34 cellular contexts compared by ENCODE assay signal in the genomic region with DNA sequence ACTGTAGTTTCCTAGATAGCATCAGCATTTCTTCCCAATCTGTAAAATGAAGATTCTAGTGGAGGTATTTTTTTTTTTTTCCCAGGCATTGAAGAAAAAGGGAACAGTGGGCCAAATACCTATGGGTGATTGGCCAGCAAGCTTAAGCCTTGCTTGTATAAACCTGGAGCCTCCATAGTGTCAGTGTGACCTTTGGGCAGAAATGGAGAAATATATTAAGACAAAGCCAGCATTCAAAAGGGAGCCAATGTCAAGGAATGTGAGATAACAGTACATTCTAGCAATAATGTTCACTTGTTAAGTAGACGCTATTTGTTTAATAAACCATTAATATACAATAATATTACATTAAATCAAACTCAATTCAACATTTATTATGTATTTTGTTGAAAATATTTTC.
"Had no signal": no experiment of that assay in that cellular context is flagged by ENCODE, and none has a peak within 500 bp of the region (broad histone marks: within the 10 kb centered on the region; RNA-seq: fewer than 3 reads in every experiment).

No MANE protein-coding gene starts in this region.

- DNase-seq: activated effector memory CD4-positive, alpha-beta T cell treated with anti-CD3 and anti-CD28 coated beads, Interleukin-2, amount 50 U/mL, for 16 hours; activated effector memory CD4-positive, alpha-beta T cell treated with Interleukin-2 at 50 U/mL for 16 hours; activated gamma-delta T cell; activated gamma-delta T cell treated with Interleukin-2 at 50 U/mL for 16 hours; activated naive CD4-positive, alpha-beta T cell; activated naive CD4-positive, alpha-beta T cell treated with anti-CD3 and anti-CD28 coated beads for 36 hours; activated naive CD4-positive, alpha-beta T cell treated with anti-CD3 and anti-CD28 coated beads, Interleukin-2, amount 10 ng/mL, durations not matched to agents 7 days and 5 days; activated naive CD4-positive, alpha-beta T cell treated with anti-CD3 and anti-CD28 coated beads, Interleukin-2, amount 50 U/mL, for 16 hours; activated naive CD4-positive, alpha-beta T cell treated with Interleukin-2 at 50 U/mL for 16 hours; activated naive CD8-positive, alpha-beta T cell treated with anti-CD3 and anti-CD28 coated beads for 36 hours; activated naive CD8-positive, alpha-beta T cell treated with anti-CD3 and anti-CD28 coated beads, Interleukin-2, amount 10 ng/mL, durations not matched to agents 7 days and 5 days; activated naive CD8-positive, alpha-beta T cell treated with anti-CD3 and anti-CD28 coated beads, Interleukin-2, amount 50 U/mL, for 24 hours; activated T-cell treated with anti-CD3 and anti-CD28 coated beads, Interleukin-2, amount 50 U/mL, for 1 hour; activated T-cell treated with anti-CD3 and anti-CD28 coated beads, Interleukin-2, amount 50 U/mL, for 24 hours; activated T-cell treated with anti-CD3 and anti-CD28 coated beads, Interleukin-2, amount 50 U/mL, for 4 hours; activated T-cell treated with anti-CD3 and anti-CD28 coated beads, Interleukin-2, amount 50 U/mL, for 48 hours; activated T-cell treated with anti-CD3 and anti-CD28 coated beads, Interleukin-2, amount 50 U/mL, for 72 hours; adrenal gland; amniotic stem cell; amygdala; anterior cingulate cortex; aorta; body of pancreas; brain microvascular endothelial cell; caudate nucleus; central memory CD4-positive, alpha-beta T cell; cerebellar nuclear complex had no signal

- FAIRE-seq: astrocyte, bronchial epithelial cell had no signal

- H3K4me1 ChIP-seq: adrenal gland, ascending aorta, body of pancreas, breast epithelium had no signal

- H3K27me3 ChIP-seq: adrenal gland, ascending aorta, body of pancreas, brain microvascular endothelial cell, breast epithelium had no signal

- H3K9me3 ChIP-seq: adrenal gland, ascending aorta, body of pancreas, breast epithelium had no signal

- ATAC-seq: activated naive CD4-positive, alpha-beta T cell treated with anti-CD3 and anti-CD28 coated beads, Interleukin-2, amount 50 U/mL, for 72 hours; activated naive CD8-positive, alpha-beta T cell treated with anti-CD3 and anti-CD28 coated beads, Interleukin-2, amount 50 U/mL, for 24 hours; activated T-cell treated with anti-CD3 and anti-CD28 coated beads, Interleukin-2, amount 50 U/mL, for 4 hours; activated T-cell treated with anti-CD3 and anti-CD28 coated beads, Interleukin-2, amount 50 U/mL, for 72 hours; activated T-helper 17 cell treated with anti-CD3 and anti-CD28 coated beads, Interleukin-2, amount 50 U/mL, for 72 hours; body of pancreas had no signal

- H3K27ac ChIP-seq: adrenal gland, ascending aorta, body of pancreas, brain microvascular endothelial cell, breast epithelium, cardiac muscle cell had no signal

- H3K4me3 ChIP-seq: adrenal gland, ascending aorta, body of pancreas, breast epithelium, cardiac muscle cell had no signal

- H3K36me3 ChIP-seq: adrenal gland, ascending aorta, brain microvascular endothelial cell, breast epithelium, cardiac muscle cell had no signal
